35 cellular contexts compared by ENCODE assay signal in genomic region chr3:129419476-129419875, GRCh38. TPM values are rescaled to one million over a fixed set of nuclear protein-coding genes. Genes with fewer than 3 reads are reported as not detected.
"Had no signal": no experiment of that assay in that cellular context is flagged by ENCODE, and none has a peak within 500 bp of the region (broad histone marks: within the 10 kb centered on the region; RNA-seq: fewer than 3 reads in every experiment).

No MANE protein-coding gene starts in this region.

- H3K36me3 Mint-ChIP-seq: activated CD4-positive, alpha-beta memory T cell treated with anti-CD3 and anti-CD28 coated beads for 36 hours had no signal

- FAIRE-seq: astrocyte, bronchial epithelial cell, colon, endometrium, frontal cortex had no signal

- H3K9me3 Mint-ChIP-seq: activated CD4-positive, alpha-beta memory T cell treated with anti-CD3 and anti-CD28 coated beads for 36 hours; activated CD4-positive, alpha-beta T cell treated with anti-CD3 and anti-CD28 coated beads, Interleukin-2, amount 10 ng/mL, durations not matched to agents 24 days and 14 days; activated T-cell treated with anti-CD3 and anti-CD28 coated beads, Interleukin-2, amount 50 U/mL, for 4 hours; activated T-helper 17 cell treated with anti-CD3 and anti-CD28 coated beads, Interleukin-2, amount 50 U/mL, for 72 hours; effector memory CD8-positive, alpha-beta T cell; T-helper 2 cell treated with Interferon-gamma antibody and Interleukin-4, amounts not matched to agents 5 μg/mL and 100 μg/mL, for 36 hours had no signal

- H3K27me3 ChIP-seq: brain microvascular endothelial cell had no signal

- H3K27ac Mint-ChIP-seq: activated B cell treated with CpG ODN at 0.5 μM for 24 hours; activated CD4-positive, alpha-beta memory T cell treated with anti-CD3 and anti-CD28 coated beads for 36 hours; activated CD4-positive, alpha-beta T cell treated with anti-CD3 and anti-CD28 coated beads for 36 hours; activated CD4-positive, alpha-beta T cell treated with anti-CD3 and anti-CD28 coated beads, Interleukin-2, amount 10 ng/mL, durations not matched to agents 24 days and 14 days; activated CD8-positive, alpha-beta T cell treated with anti-CD3 and anti-CD28 coated beads, Interleukin-2, amount 10 ng/mL, durations not matched to agents 7 days and 5 days; activated naive CD8-positive, alpha-beta T cell; activated T-helper 17 cell treated with anti-CD3 and anti-CD28 coated beads, Interleukin-2, amount 50 U/mL, for 72 hours; effector memory CD8-positive, alpha-beta T cell; T-helper 17 cell; T-helper 2 cell treated with Interferon-gamma antibody and Interleukin-4, amounts not matched to agents 5 μg/mL and 100 μg/mL, for 36 hours had no signal

- ATAC-seq: activated CD4-positive, alpha-beta T cell treated with anti-CD3 and anti-CD28 coated beads for 36 hours; activated CD8-positive, alpha-beta T cell treated with anti-CD3 and anti-CD28 coated beads, Interleukin-2, amount 10 ng/mL, durations not matched to agents 7 days and 5 days; activated T-cell treated with anti-CD3 and anti-CD28 coated beads, Interleukin-2, amount 50 U/mL, for 4 hours; activated T-helper 17 cell treated with anti-CD3 and anti-CD28 coated beads, Interleukin-2, amount 50 U/mL, for 72 hours; effector memory CD8-positive, alpha-beta T cell; esophagus mucosa; T-helper 17 cell had no signal

- H3K36me3 ChIP-seq: brain microvascular endothelial cell, WERI-Rb-1 had no signal

- H3K27me3 Mint-ChIP-seq: activated B cell treated with CpG ODN at 0.5 μM for 24 hours; activated CD4-positive, alpha-beta memory T cell treated with anti-CD3 and anti-CD28 coated beads for 36 hours; activated CD4-positive, alpha-beta T cell treated with anti-CD3 and anti-CD28 coated beads for 36 hours; activated CD4-positive, alpha-beta T cell treated with anti-CD3 and anti-CD28 coated beads, Interleukin-2, amount 10 ng/mL, durations not matched to agents 24 days and 14 days; activated naive CD8-positive, alpha-beta T cell; activated T-helper 17 cell treated with anti-CD3 and anti-CD28 coated beads, Interleukin-2, amount 50 U/mL, for 72 hours; T-helper 17 cell had no signal

- DNase-seq: activated B cell treated with CpG ODN at 0.5 μM for 24 hours; activated CD4-positive, alpha-beta memory T cell treated with anti-CD3 and anti-CD28 coated beads for 36 hours; activated CD4-positive, alpha-beta T cell treated with anti-CD3 and anti-CD28 coated beads for 36 hours; activated CD4-positive, alpha-beta T cell treated with anti-CD3 and anti-CD28 coated beads, Interleukin-2, amount 10 ng/mL, durations not matched to agents 24 days and 14 days; activated CD4-positive, CD25-positive, alpha-beta regulatory T cell treated with anti-CD3 and anti-CD28 coated beads, Interleukin-2, amount 50 U/mL, for 72 hours; activated CD8-positive, alpha-beta T cell treated with anti-CD3 and anti-CD28 coated beads, Interleukin-2, amount 10 ng/mL, durations not matched to agents 7 days and 5 days; activated effector memory CD4-positive, alpha-beta T cell treated with Interleukin-2 at 50 U/mL for 16 hours; activated gamma-delta T cell treated with Interleukin-2 at 50 U/mL for 16 hours; activated naive CD4-positive, alpha-beta T cell treated with anti-CD3 and anti-CD28 coated beads, Interleukin-2, amount 50 U/mL, for 16 hours; activated naive CD4-positive, alpha-beta T cell treated with Interleukin-2 at 50 U/mL for 16 hours; activated T-cell treated with anti-CD3 and anti-CD28 coated beads, Interleukin-2, amount 50 U/mL, for 4 hours; amniotic stem cell; anterior cingulate cortex; brain microvascular endothelial cell; caudate nucleus; cortex of kidney; dermis blood vessel endothelial cell; effector CD4-positive, alpha-beta T cell; effector memory CD8-positive, alpha-beta T cell; foreskin fibroblast; T-helper 1 cell; T-helper 17 cell; T1000; WERI-Rb-1 had no signal

- H3K4me3 Mint-ChIP-seq: activated B cell treated with CpG ODN at 0.5 μM for 24 hours; activated CD4-positive, alpha-beta memory T cell treated with anti-CD3 and anti-CD28 coated beads for 36 hours; activated CD4-positive, alpha-beta T cell treated with anti-CD3 and anti-CD28 coated beads for 36 hours; activated CD4-positive, alpha-beta T cell treated with anti-CD3 and anti-CD28 coated beads, Interleukin-2, amount 10 ng/mL, durations not matched to agents 24 days and 14 days; activated CD8-positive, alpha-beta T cell treated with anti-CD3 and anti-CD28 coated beads, Interleukin-2, amount 10 ng/mL, durations not matched to agents 7 days and 5 days; activated naive CD8-positive, alpha-beta T cell; activated T-cell treated with anti-CD3 and anti-CD28 coated beads, Interleukin-2, amount 50 U/mL, for 4 hours; activated T-helper 17 cell treated with anti-CD3 and anti-CD28 coated beads, Interleukin-2, amount 50 U/mL, for 72 hours; effector memory CD8-positive, alpha-beta T cell; T-helper 17 cell; T-helper 2 cell treated with Interferon-gamma antibody and Interleukin-4, amounts not matched to agents 5 μg/mL and 100 μg/mL, for 36 hours had no signal

- H3K27ac ChIP-seq: brain microvascular endothelial cell, WERI-Rb-1 had no signal

RNA-seq across cellular contexts. Expression of gene EFCAB12, which starts 9.0 kb away (rescaled TPM):
- total RNA-seq: bronchial epithelial cell, chondrocyte, dermis blood vessel endothelial cell, epithelial cell of proximal tubule had no signal
